ENCODE assay signal across 29 cellular contexts in the genomic region with DNA sequence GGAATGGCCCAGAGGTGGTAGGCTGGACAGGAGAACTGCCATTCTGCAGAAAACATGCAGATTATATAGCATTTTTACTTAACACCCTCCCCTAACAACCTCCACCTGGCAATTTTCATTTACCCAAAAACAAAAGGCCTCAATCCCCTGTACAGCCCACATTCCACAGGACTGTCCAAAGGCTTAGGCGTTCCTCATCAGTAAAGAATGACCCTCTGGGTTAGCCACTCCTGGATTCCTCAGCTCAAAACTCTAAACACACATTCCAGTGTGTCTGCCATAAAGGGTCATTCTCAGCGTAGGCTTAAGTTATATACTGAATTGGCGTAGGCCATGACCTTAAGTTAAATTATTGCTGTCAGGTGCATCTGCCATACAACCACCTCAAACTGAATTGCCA.
DNase-seq lines count a peak whose midpoint lies in the region; ATAC-seq and TF ChIP-seq lines count a peak whose summit lies in the region.
"Had no signal": no experiment of that assay in that cellular context is flagged by ENCODE, and none has a peak within 500 bp of the region (broad histone marks: within the 10 kb centered on the region; RNA-seq: fewer than 3 reads in every experiment).

No MANE protein-coding gene starts in this region.

- peaks cover 5% of the 10 kb centered on the region for H3K4me1 ChIP-seq in IMR-90 (ENCODE audit: control insufficient read depth, insufficient read depth, low read length)
- peaks cover 0 to 13% of the 10 kb centered on the region in 2 donors for H3K4me1 ChIP-seq in neuronal stem cell (ENCODE audit: control insufficient read depth in 2 of 2, insufficient read depth in 1 of 2, low read depth in 1 of 2, low read length in 2 of 2)
- H3K4me1 ChIP-seq: right atrium auricular region had no signal

- DNase-seq in IMR-90 (peak; percentile 33), astrocyte of the hippocampus (ENCODE audit: low read depth, low spot score) (peak; percentile 64), neuronal stem cell (ENCODE audit: low spot score) (no peak), DMS 273 (lab: John Stamatoyannopoulos, UW; ENCODE audit: unreplicated experiment) (no peak), NCI-H2171 (lab: John Stamatoyannopoulos, UW) (no peak)
- DNase-seq in stimulated activated CD4-positive, alpha-beta T cell treated with anti-CD3 and anti-CD28 coated beads, Interleukin-4, amount 100 ng/mL, for 4 hours = no peak
- no peak for DNase-seq in activated CD4-positive, alpha-beta T cell treated with anti-CD3 and anti-CD28 coated beads, Interleukin-2, amount 10 ng/mL, durations not matched to agents 24 days and 14 days
- DNase-seq: activated CD4-positive, alpha-beta T cell treated with anti-CD3 and anti-CD28 coated beads for 4 hours; activated gamma-delta T cell; activated naive CD8-positive, alpha-beta T cell treated with anti-CD3 and anti-CD28 coated beads, Interleukin-2, amount 10 ng/mL, durations not matched to agents 7 days and 5 days; C1 segment of cervical spinal cord; DMS79; effector CD8-positive, alpha-beta T cell; hippocampal formation; Kasumi-1; left cardiac atrium; mammary epithelial cell; pancreas; RPMI8226; stimulated activated CD4-positive, alpha-beta T cell treated with anti-CD3 and anti-CD28 coated beads, Interleukin-1b, Interleukin-23, amount 100 ng/mL, for 48 hours; stimulated activated naive CD8-positive, alpha-beta T cell treated with anti-CD3 and anti-CD28 coated beads, Interleukin-15, amount 100 ng/mL, for 72 hours; T1000 had no signal

- TF ChIP-seq RAD21 in IMR-90 (IDR thresholded peaks at IDR 0.05; ENCODE audit: low read length) = no peak

- peak; percentile 88 for ATAC-seq in IMR-90 (ENCODE audit: low read depth)
- ATAC-seq: HepG2; left cardiac atrium; pancreas; stimulated activated naive CD8-positive, alpha-beta T cell treated with anti-CD3 and anti-CD28 coated beads, Interleukin-15, amount 100 ng/mL, for 72 hours had no signal

- no peak for TF ChIP-seq POLR2A in IMR-90 (IDR thresholded peaks at IDR 0.05; ENCODE audit: low read depth, low read length)

- dilution Hi-C loops in IMR-90 (cut with HindIII; ENCODE audit: low sequenced_read_pairs, unreplicated experiment) = no loop called here

- H3K4me2 ChIP-seq in IMR-90 (ENCODE audit: low read depth, low read length) (no peak overlapping the region), neuronal stem cell (ENCODE audit: insufficient read depth, low read length, poor library complexity, severe bottlenecking) (no peak overlapping the region)

- no TSS peak for BruUV-seq in IMR-90 (replicated peaks; lab: Mats Ljungman, UMichigan)

- no peak overlapping the region for H2BK12ac ChIP-seq in neuronal stem cell (ENCODE audit: low read length)

- CTCF ChIA-PET in IMR-90 (lab: Yijun Ruan, JAX) = no interaction called here

- no peaks in the 10 kb centered on the region for H3K27me3 Mint-ChIP-seq in activated CD4-positive, alpha-beta T cell treated with anti-CD3 and anti-CD28 coated beads, Interleukin-2, amount 10 ng/mL, durations not matched to agents 24 days and 14 days
- H3K27me3 Mint-ChIP-seq: activated naive CD8-positive, alpha-beta T cell treated with anti-CD3 and anti-CD28 coated beads, Interleukin-2, amount 10 ng/mL, durations not matched to agents 7 days and 5 days; stimulated activated naive CD8-positive, alpha-beta T cell treated with anti-CD3 and anti-CD28 coated beads, Interleukin-15, amount 100 ng/mL, for 72 hours had no signal

- H3K23ac ChIP-seq in IMR-90 (ENCODE audit: low read depth, low read length) (no peak overlapping the region; the same call in 1 of the 2 replicates), neuronal stem cell (ENCODE audit: low read depth, low read length, poor library complexity) (no peak overlapping the region)

- no peaks in the 10 kb centered on the region for H3K36me3 Mint-ChIP-seq in activated CD4-positive, alpha-beta T cell treated with anti-CD3 and anti-CD28 coated beads, Interleukin-2, amount 10 ng/mL, durations not matched to agents 24 days and 14 days (ENCODE audit: low read depth)
- H3K36me3 Mint-ChIP-seq: activated naive CD8-positive, alpha-beta T cell treated with anti-CD3 and anti-CD28 coated beads, Interleukin-2, amount 10 ng/mL, durations not matched to agents 7 days and 5 days had no signal

- H3K36me3 ChIP-seq in IMR-90 (ENCODE audit: control insufficient read depth, insufficient read depth, low read length) (no peaks in the 10 kb centered on the region), neuronal stem cell (replicated peaks in 1 of 2; ENCODE audit: control insufficient read depth in 2 of 2, insufficient read depth in 2 of 2, low read length in 2 of 2) (no peaks in the 10 kb centered on the region)
- H3K36me3 ChIP-seq: ascending aorta, pancreas, right atrium auricular region, SJSA1, thoracic aorta had no signal

- peak overlapping the region; percentile 79 for H3K18ac ChIP-seq in IMR-90 (ENCODE audit: low read depth, low read length)
- H3K18ac ChIP-seq in neuronal stem cell (ENCODE audit: low read length) = no peak overlapping the region

- H2AFZ ChIP-seq in IMR-90 (replicated peaks; ENCODE audit: low read length, poor library complexity) (no peak overlapping the region), neuronal stem cell (ENCODE audit: low read length) (no peak overlapping the region)

- peak overlapping the region; percentile 92; the same call in 2 of the 3 replicates for H2BK15ac ChIP-seq in IMR-90 (ENCODE audit: low read depth, low read length)
- H2BK15ac ChIP-seq in neuronal stem cell (ENCODE audit: low read length) = no peak overlapping the region

- no peak overlapping the region for H2AK9ac ChIP-seq in IMR-90 (replicated peaks; ENCODE audit: low read depth, low read length, poor library complexity)

- peaks cover 2% of the 10 kb centered on the region; the same call in 1 of the 2 replicates for H3K9me1 ChIP-seq in IMR-90 (ENCODE audit: insufficient read depth, low read length)

- WGBS in IMR-90 (ENCODE audit: extremely low coverage in 2 of 2, insufficient read length in 1 of 2), 2 experiments = no CpG with 5 or more reads among the region's 3 CpGs
- WGBS in neuronal stem cell (ENCODE audit: extremely low coverage in 2 of 2, insufficient read length in 2 of 2, insufficient replicate concordance in 1 of 2), 2 donors = no CpG with 5 or more reads among the region's 3 CpGs

- in situ Hi-C loops in IMR-90 (cut with MboI; ENCODE audit: low sequenced_read_pairs) = no loop called here

- no peak overlapping the region for H3K56ac ChIP-seq in IMR-90 (ENCODE audit: extremely low read depth, insufficient read depth, low read length)

- no peak for TF ChIP-seq CTCF in IMR-90 (conservative IDR thresholded peaks at IDR 0.05; ENCODE audit: low read depth, low read length)

- H3K27me3 ChIP-seq in IMR-90 (ENCODE audit: control insufficient read depth, insufficient read depth, low read length) (no peaks in the 10 kb centered on the region), neuronal stem cell (ENCODE audit: control insufficient read depth in 3 of 3, insufficient read depth in 3 of 3, low read depth in 1 of 3, low read length in 3 of 3) (no peaks in the 10 kb centered on the region)
- H3K27me3 ChIP-seq: ascending aorta, pancreas, right atrium auricular region, SJSA1 had no signal

- 0 out of 2 replicates have a peak overlapping the region, but pooled peaks have one; percentile 47 for H4K5ac ChIP-seq in IMR-90 (ENCODE audit: low read depth, low read length)

- H3K4me3 Mint-ChIP-seq in activated CD4-positive, alpha-beta T cell treated with anti-CD3 and anti-CD28 coated beads, Interleukin-2, amount 10 ng/mL, durations not matched to agents 24 days and 14 days = no peak overlapping the region
- H3K4me3 Mint-ChIP-seq: activated naive CD8-positive, alpha-beta T cell treated with anti-CD3 and anti-CD28 coated beads, Interleukin-2, amount 10 ng/mL, durations not matched to agents 7 days and 5 days; stimulated activated naive CD8-positive, alpha-beta T cell treated with anti-CD3 and anti-CD28 coated beads, Interleukin-15, amount 100 ng/mL, for 72 hours had no signal

- H3K4ac ChIP-seq in IMR-90 (ENCODE audit: low read depth, low read length) (peak overlapping the region; percentile 63), neuronal stem cell (ENCODE audit: low read length) (no peak overlapping the region)

- H3K14ac ChIP-seq in IMR-90 (replicated peaks; ENCODE audit: low read depth, low read length) = 0 out of 2 replicates have a peak overlapping the region, but pooled peaks have one; percentile 40
- H3K14ac ChIP-seq in neuronal stem cell (ENCODE audit: low read length) = no peak overlapping the region

- H3K79me1 ChIP-seq in IMR-90 (ENCODE audit: low read depth in 1 of 2, low read length in 2 of 2) = no peaks in the 10 kb centered on the region
- H3K79me1 ChIP-seq in neuronal stem cell (ENCODE audit: low read depth, low read length) = no peaks in the 10 kb centered on the region

- intact Hi-C loops in IMR-90 (cut with micrococcal nuclease) = no loop called here
- intact Hi-C loops in activated CD4-positive, alpha-beta T cell treated with anti-CD3 and anti-CD28 coated beads, Interleukin-2, amount 10 ng/mL, durations not matched to agents 24 days and 14 days (cut with micrococcal nuclease) = no loop called here

- H2BK120ac ChIP-seq in IMR-90 (ENCODE audit: low read depth, low read length) (peak overlapping the region; percentile 90), neuronal stem cell (ENCODE audit: low read depth, low read length) (no peak overlapping the region)

- H3K9ac ChIP-seq in IMR-90 (ENCODE audit: low read depth, low read length) (no peak overlapping the region), neuronal stem cell (ENCODE audit: low read depth, low read length, poor library complexity) (no peak overlapping the region)

- H4K91ac ChIP-seq in IMR-90 (ENCODE audit: insufficient read depth, low read depth, low read length) = peak overlapping the region; percentile 74
- no peak overlapping the region for H4K91ac ChIP-seq in neuronal stem cell (ENCODE audit: low read depth, low read length, poor library complexity)

- no peak overlapping the region for H3K27ac Mint-ChIP-seq in activated CD4-positive, alpha-beta T cell treated with anti-CD3 and anti-CD28 coated beads, Interleukin-2, amount 10 ng/mL, durations not matched to agents 24 days and 14 days
- H3K27ac Mint-ChIP-seq: activated naive CD8-positive, alpha-beta T cell treated with anti-CD3 and anti-CD28 coated beads, Interleukin-2, amount 10 ng/mL, durations not matched to agents 7 days and 5 days; stimulated activated naive CD8-positive, alpha-beta T cell treated with anti-CD3 and anti-CD28 coated beads, Interleukin-15, amount 100 ng/mL, for 72 hours had no signal

- H2BK5ac ChIP-seq in IMR-90 (ENCODE audit: low read depth, low read length, poor library complexity, severe bottlenecking) (peak overlapping the region; percentile 9), neuronal stem cell (ENCODE audit: low read length) (no peak overlapping the region)

- peak overlapping the region; percentile 92 for H2BK20ac ChIP-seq in IMR-90 (ENCODE audit: low read depth, low read length)

- no peaks in the 10 kb centered on the region for H3K4me1 Mint-ChIP-seq in activated CD4-positive, alpha-beta T cell treated with anti-CD3 and anti-CD28 coated beads, Interleukin-2, amount 10 ng/mL, durations not matched to agents 24 days and 14 days
- H3K4me1 Mint-ChIP-seq: activated naive CD8-positive, alpha-beta T cell treated with anti-CD3 and anti-CD28 coated beads, Interleukin-2, amount 10 ng/mL, durations not matched to agents 7 days and 5 days; stimulated activated naive CD8-positive, alpha-beta T cell treated with anti-CD3 and anti-CD28 coated beads, Interleukin-15, amount 100 ng/mL, for 72 hours had no signal

- POLR2A ChIA-PET in IMR-90 (lab: Charles Lee; ENCODE audit: unreplicated experiment) = no interaction called here

- H2AK5ac ChIP-seq in IMR-90 (ENCODE audit: low read depth, low read length) = peak overlapping the region; percentile 86; the same call in 1 of the 2 replicates
- no peak overlapping the region for H2AK5ac ChIP-seq in neuronal stem cell (ENCODE audit: low read depth, low read length)

- no peaks in the 10 kb centered on the region for H4K20me1 ChIP-seq in IMR-90 (ENCODE audit: insufficient read depth, low read length)

- H3K4me3 ChIP-seq in IMR-90 (ENCODE audit: insufficient read depth, low read depth, low read length) (no peak overlapping the region), neuronal stem cell (ENCODE audit: low read length in 2 of 2) (no peak overlapping the region)
- H3K4me3 ChIP-seq: ascending aorta, coronary artery, pancreas, right atrium auricular region, SJSA1, thoracic aorta had no signal

- H3K9me3 ChIP-seq in IMR-90 (ENCODE audit: control insufficient read depth, insufficient read depth, low read length) (no peaks in the 10 kb centered on the region), neuronal stem cell (replicated peaks in 1 of 2; ENCODE audit: control insufficient read depth in 2 of 2, insufficient read depth in 1 of 2, low read depth in 1 of 2, low read length in 2 of 2) (no peaks in the 10 kb centered on the region)
- H3K9me3 ChIP-seq: ascending aorta, pancreas, right atrium auricular region, SJSA1, thoracic aorta had no signal

- 0 out of 4 replicates have a peak overlapping the region, but pooled peaks of 1 of the 2 experiments have one; percentile 16 for H4K8ac ChIP-seq in IMR-90 (ENCODE audit: low read depth in 2 of 2, low read length in 2 of 2)
- H4K8ac ChIP-seq in neuronal stem cell (ENCODE audit: low read depth, low read length) = no peak overlapping the region

- no peaks in the 10 kb centered on the region for H3K9me3 Mint-ChIP-seq in activated CD4-positive, alpha-beta T cell treated with anti-CD3 and anti-CD28 coated beads, Interleukin-2, amount 10 ng/mL, durations not matched to agents 24 days and 14 days
- H3K9me3 Mint-ChIP-seq: activated naive CD8-positive, alpha-beta T cell treated with anti-CD3 and anti-CD28 coated beads, Interleukin-2, amount 10 ng/mL, durations not matched to agents 7 days and 5 days; stimulated activated naive CD8-positive, alpha-beta T cell treated with anti-CD3 and anti-CD28 coated beads, Interleukin-15, amount 100 ng/mL, for 72 hours had no signal

- H3K27ac ChIP-seq in IMR-90 (ENCODE audit: insufficient read depth, low read length) (no peak overlapping the region), neuronal stem cell (replicated peaks; ENCODE audit: low read length) (peak overlapping the region; percentile 16)
- H3K27ac ChIP-seq: ascending aorta, coronary artery, pancreas, right atrium auricular region, SJSA1, thoracic aorta, VCaP had no signal

Comparison
In these comparisons a context has a peak if more than half of its experiments do, and no peak if none do; other contexts are left out.
1. DNase-seq: peak in IMR-90 (single experiment) and astrocyte of the hippocampus (single experiment); none in neuronal stem cell (single experiment), stimulated activated CD4-positive, alpha-beta T cell treated with anti-CD3 and anti-CD28 coated beads, Interleukin-4, amount 100 ng/mL, for 4 hours (0 of 2), DMS 273 (single experiment), NCI-H2171 (single experiment) and activated CD4-positive, alpha-beta T cell treated with anti-CD3 and anti-CD28 coated beads, Interleukin-2, amount 10 ng/mL, durations not matched to agents 24 days and 14 days (single experiment).